8 cellular contexts compared by ENCODE assay signal in genomic region chr5:133968057-133968993, GRCh38. TPM values are rescaled to one million over a fixed set of nuclear protein-coding genes. Genes with fewer than 3 reads are reported as not detected.
DNase-seq lines count a peak whose midpoint lies in the region; ATAC-seq and TF ChIP-seq lines count a peak whose summit lies in the region.

TSS of gene C5orf15 (minus strand) at chr5:133968625. CDS start at chr5:133968584, 41 bp downstream.

- 0% methylated on average over 54 of the region's 54 CpGs for WGBS in lung, 2 donors

- peaks cover 5 to 12% of the 10 kb centered on the region in 2 donors for H3K36me3 ChIP-seq in lung (ENCODE audit: control insufficient read depth in 2 of 2, insufficient read depth in 2 of 2, low read length in 2 of 2)

- peaks cover 3 to 7% of the 10 kb centered on the region in 2 donors for H3K4me1 ChIP-seq in lung (ENCODE audit: control insufficient read depth in 2 of 2, insufficient read depth in 2 of 2, low read length in 2 of 2)

- H3K9me3 ChIP-seq in lung (ENCODE audit: control insufficient read depth in 2 of 2, insufficient read depth in 1 of 2, low read length in 1 of 2): no peaks in the 10 kb centered on the region

- H3K27ac ChIP-seq in lung (ENCODE audit: low read depth in 1 of 2, low read length in 1 of 2): peak within 1 kb of the TSS; percentile 87 to 96

- peak; percentile 80 for DNase-seq in CMK (ENCODE audit: low read depth)
- peak; percentile 89 for DNase-seq in HS-5 (ENCODE audit: low read depth)
- peak; percentile 88 for DNase-seq in NK-92 treated with Interleukin-12 subunit alpha and Interleukin-12 subunit beta, amount 100 ng/mL, for 24 hours (lab: John Stamatoyannopoulos, UW)
- DNase-seq in activated CD8-positive, alpha-beta memory T cell treated with anti-CD3 and anti-CD28 coated beads for 24 hours: peak; percentile 93
- DNase-seq in effector CD8-positive, alpha-beta T cell (lab: John Stamatoyannopoulos, UW): peak; percentile 86
- DNase-seq in lung (ENCODE audit: low spot score): peak; percentile 96
- DNase-seq in stimulated activated CD4-positive, alpha-beta T cell treated with anti-CD3 and anti-CD28 coated beads, TNF-alpha, amount 100 ng/mL, for 4 hours (ENCODE audit: low read depth in 3 of 3): peak; percentile 73 to 77 (median 73)

- peak within 1 kb of the TSS; percentile 76 for H3K4me3 ChIP-seq in lung

- TF ChIP-seq CTCF in lung (IDR thresholded peaks at IDR 0.05; ENCODE audit: control extremely low read depth, extremely low read depth): no peak

- ATAC-seq in GM19468 (IDR thresholded peaks at IDR 0.05; ENCODE audit: extremely low read depth, unreplicated experiment) (peak; percentile 90), lung (ENCODE audit: insufficient read depth, low FRiP score) (peak; percentile 98)

- no peaks in the 10 kb centered on the region for H3K27me3 ChIP-seq in lung (ENCODE audit: control insufficient read depth, insufficient read depth)

RNA-seq across cellular contexts. Expression of gene C5orf15, which starts in this region (rescaled TPM):
- total RNA-seq in lung: 100 to 1,000 TPM in 1 of 2 donors, 10 to 100 TPM in 1; 34.1 to 118 TPM
- polyA plus RNA-seq in lung: 10 to 100 TPM; 21.6 to 45.8 TPM

Comparison
In these comparisons a context has a peak if more than half of its experiments do, and no peak if none do; other contexts are left out.
1. Peak in every context shown above with its lines: DNase-seq, ATAC-seq, H3K4me3 ChIP-seq and H3K27ac ChIP-seq.